ENCODE assay signal across 1 cellular context in genomic region chr6:158337332-158337731, GRCh38.
TF ChIP-seq lines count a peak whose summit lies in the region.

No MANE protein-coding gene starts in this region.

TF ChIP-seq in HepG2, 621 proteins besides CTCF, POLR2A, EP300 and RAD21 (continued from another document):
- TF ChIP-seq, protein P1, sequence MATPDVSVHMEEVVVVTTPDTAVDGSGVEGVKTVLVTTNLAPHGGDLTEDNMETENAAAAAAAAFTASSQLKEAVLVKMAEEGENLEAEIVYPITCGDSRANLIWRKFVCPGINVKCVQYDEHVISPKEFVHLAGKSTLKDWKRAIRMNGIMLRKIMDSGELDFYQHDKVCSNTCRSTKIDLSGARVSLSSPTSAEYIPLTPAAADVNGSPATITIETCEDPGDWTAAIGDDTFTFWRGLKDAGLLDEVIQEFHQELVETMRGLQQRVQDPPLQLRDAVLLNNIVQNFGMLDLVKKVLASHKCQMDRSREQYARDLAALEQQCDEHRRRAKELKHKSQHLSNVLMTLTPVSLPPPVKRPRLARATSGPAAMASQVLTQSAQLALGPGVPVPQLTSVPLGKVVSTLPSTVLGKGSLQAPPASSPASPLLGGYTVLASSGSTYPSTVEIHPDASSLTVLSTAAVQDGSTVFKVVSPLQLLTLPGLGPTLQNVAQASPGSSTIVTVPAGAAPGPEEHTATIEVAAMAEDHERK (CRISPR knock-in tag; IDR thresholded peaks at IDR 0.05; ENCODE audit: low read depth), result no peak
- TF ChIP-seq HIVEP1 (CRISPR knock-in tag; IDR thresholded peaks at IDR 0.05) (no peak), ZNF337 (CRISPR knock-in tag; IDR thresholded peaks at IDR 0.05; ENCODE audit: borderline replicate concordance, low read depth) (no peak), SAFB2 (CRISPR knock-in tag; IDR thresholded peaks at IDR 0.05; ENCODE audit: borderline replicate concordance, low read depth) (no peak), HNRNPL (IDR thresholded peaks at IDR 0.05; ENCODE audit: low read depth, low read length) (no peak), ZBTB20 (CRISPR knock-in tag; IDR thresholded peaks at IDR 0.05; ENCODE audit: borderline replicate concordance, low read depth) (no peak), KLF13 (CRISPR knock-in tag; IDR thresholded peaks at IDR 0.05) (no peak), PCBP2 (optimal IDR thresholded peaks at IDR 0.05; ENCODE audit: low read depth, low read length, poor library complexity, severe bottlenecking) (no peak), ZNF501 (CRISPR knock-in tag; IDR thresholded peaks at IDR 0.05) (no peak)
